ENCODE assay signal across 27 cellular contexts in the genomic region with DNA sequence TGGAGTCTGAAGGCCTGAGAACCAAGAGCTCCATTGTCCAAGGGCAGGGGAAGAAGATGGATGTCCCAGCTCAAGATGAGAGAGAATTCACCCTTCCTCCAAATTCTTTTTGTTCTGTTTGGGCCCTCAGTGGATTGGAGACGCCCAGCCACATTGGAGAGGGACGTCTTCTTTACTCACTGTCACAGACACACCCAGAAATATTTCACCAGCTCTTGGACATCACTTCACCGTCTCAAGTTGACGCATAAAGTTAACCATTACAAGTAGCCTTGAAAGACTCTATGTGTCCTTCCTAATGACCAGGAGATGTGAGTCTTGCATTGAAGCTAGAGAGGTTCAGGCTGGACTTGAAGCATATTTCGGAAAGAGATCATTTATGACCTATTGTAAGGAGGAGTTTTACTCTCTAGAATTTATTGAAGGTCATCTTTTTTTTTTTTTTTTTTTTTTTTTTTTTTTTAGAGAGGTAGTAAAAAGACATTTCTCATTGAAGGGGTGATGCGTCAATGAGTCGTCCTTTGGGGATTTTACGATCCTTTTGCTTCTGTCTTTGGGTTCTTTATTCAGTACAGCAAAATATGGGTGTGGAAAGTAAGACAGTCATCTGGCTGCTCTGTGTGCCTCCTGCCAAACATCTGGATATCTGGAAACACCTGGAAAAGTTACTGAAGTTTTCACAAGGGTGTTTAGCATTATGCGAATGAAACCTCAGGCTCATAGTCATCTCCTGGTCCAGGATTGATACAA.
A peak's percentile ranks its signal among the peaks of the same experiment; 100 is the strongest.
DNase-seq lines count a peak whose midpoint lies in the region; ATAC-seq and TF ChIP-seq lines count a peak whose summit lies in the region.
"Had no signal": no experiment of that assay in that cellular context is flagged by ENCODE, and none has a peak within 500 bp of the region (broad histone marks: within the 10 kb centered on the region; RNA-seq: fewer than 3 reads in every experiment).

No MANE protein-coding gene starts in this region.

- no peak overlapping the region for H3K4me3 ChIP-seq in endodermal cell (ENCODE audit: low read length)
- no peak overlapping the region for H3K4me3 ChIP-seq in gastrocnemius medialis
- H3K4me3 ChIP-seq: adrenal gland, BLaER1, GM23338, prostate gland, thyroid gland had no signal

- H3K9me3 ChIP-seq in endodermal cell (ENCODE audit: control insufficient read depth, low read length) (no peaks in the 10 kb centered on the region), gastrocnemius medialis (no peaks in the 10 kb centered on the region)
- H3K9me3 ChIP-seq: adrenal gland, BLaER1, prostate gland, thyroid gland had no signal

- ATAC-seq in gastrocnemius medialis, result no peak
- ATAC-seq in T-cell (replicated peaks in 1 of 4), result no peak
- ATAC-seq in omental fat pad (ENCODE audit: low FRiP score), result no peak
- ATAC-seq: activated CD4-positive, CD25-positive, alpha-beta regulatory T cell treated with anti-CD3 and anti-CD28 coated beads, Interleukin-2, amount 50 U/mL, for 24 hours; stimulated activated naive CD8-positive, alpha-beta T cell treated with anti-CD3 and anti-CD28 coated beads, Interleukin-15, Interleukin-2, amounts not matched to agents 100 U/mL and 50 U/mL, for 24 hours had no signal

- no peak for TF ChIP-seq POLR2A in gastrocnemius medialis (IDR thresholded peaks at IDR 0.05)

- H3K27me3 ChIP-seq in endodermal cell (ENCODE audit: control insufficient read depth, insufficient read depth, low read length, poor library complexity, severe bottlenecking) (no peaks in the 10 kb centered on the region), gastrocnemius medialis (no peaks in the 10 kb centered on the region)
- H3K27me3 ChIP-seq: adrenal gland, BLaER1, brain microvascular endothelial cell, thyroid gland had no signal

- CTCF ChIA-PET in T-cell (lab: Charles Lee), result interaction anchor here (0.6 to 1.4 kb wide), 2 partner anchors 25 to 573 kb away, joined by 3 read pairs; no protein-coding TSS in a partner anchor

- peak; percentile 50 for DNase-seq in EL
- DNase-seq in M059J (ENCODE audit: low read depth), result peak; percentile 44
- DNase-seq in endodermal cell, result no peak
- no peak for DNase-seq in gastrocnemius medialis
- no peak for DNase-seq in T-cell
- DNase-seq in NCI-H1417 (lab: John Stamatoyannopoulos, UW), result no peak
- no peak for DNase-seq in omental fat pad (ENCODE audit: low spot score)
- DNase-seq: activated CD4-positive, alpha-beta T cell treated with anti-CD3 and anti-CD28 coated beads, Interleukin-2, amount 50 U/mL, for 48 hours; activated CD8-positive, alpha-beta memory T cell treated with anti-CD3 and anti-CD28 coated beads, Interleukin-2, amount 50 U/mL, for 4 hours; activated naive CD4-positive, alpha-beta T cell treated with anti-CD3 and anti-CD28 coated beads for 36 hours; adrenal gland; brain microvascular endothelial cell; DMS79; NCI-H1105 treated with DMSO at 0.1 percent for 48 hours; NCI-H2081; NCI-H345; NCI-H748 treated with DMSO at 0.1 percent for 48 hours; RPMI8226; stimulated activated naive CD8-positive, alpha-beta T cell treated with anti-CD3 and anti-CD28 coated beads, Interleukin-15, Interleukin-2, amounts not matched to agents 100 U/mL and 50 U/mL, for 24 hours; thyroid gland had no signal

- H3K27me3 Mint-ChIP-seq in endodermal cell (ENCODE audit: insufficient read depth) (no peaks in the 10 kb centered on the region), T-cell (no peaks in the 10 kb centered on the region)
- H3K27me3 Mint-ChIP-seq: memory B cell had no signal

- peaks cover 6% of the 10 kb centered on the region for H3K36me3 Mint-ChIP-seq in endodermal cell (ENCODE audit: low read depth)
- H3K36me3 Mint-ChIP-seq in T-cell, result no peaks in the 10 kb centered on the region
- H3K36me3 Mint-ChIP-seq: memory B cell had no signal

- POLR2A ChIA-PET in T-cell (lab: Charles Lee), result no interaction called here

- H3K4me3 Mint-ChIP-seq in endodermal cell (no peak overlapping the region), T-cell (no peak overlapping the region)
- H3K4me3 Mint-ChIP-seq: activated naive CD4-positive, alpha-beta T cell treated with anti-CD3 and anti-CD28 coated beads for 36 hours; activated T-helper 1 cell treated with anti-CD3 and anti-CD28 coated beads, Interleukin-12 subunit alpha, Interleukin-12 subunit beta, Interleukin-2, Interleukin-4 antibody, amounts not matched to agents 30 ng/mL and 10 ng/mL and 1 ng/mL, durations not matched to agents 14 hours and 24 hours and 36 hours; GM23338; memory B cell; T-helper 1 cell treated with Interleukin-12 subunit alpha and Interleukin-12 subunit beta and Interleukin-4 antibody, amounts not matched to agents 30 μg/mL and 1 μg/mL, for 36 hours had no signal

- no peaks in the 10 kb centered on the region for H3K36me3 ChIP-seq in endodermal cell (ENCODE audit: control insufficient read depth, insufficient read depth, low read length)
- H3K36me3 ChIP-seq in gastrocnemius medialis, result no peaks in the 10 kb centered on the region
- H3K36me3 ChIP-seq: adrenal gland, brain microvascular endothelial cell, prostate gland, thyroid gland had no signal

- no peak overlapping the region for H3K27ac Mint-ChIP-seq in endodermal cell
- no peak overlapping the region for H3K27ac Mint-ChIP-seq in T-cell
- H3K27ac Mint-ChIP-seq: activated naive CD4-positive, alpha-beta T cell treated with anti-CD3 and anti-CD28 coated beads for 36 hours; activated T-helper 1 cell treated with anti-CD3 and anti-CD28 coated beads, Interleukin-12 subunit alpha, Interleukin-12 subunit beta, Interleukin-2, Interleukin-4 antibody, amounts not matched to agents 30 ng/mL and 10 ng/mL and 1 ng/mL, durations not matched to agents 14 hours and 24 hours and 36 hours; GM23338; memory B cell; T-helper 1 cell treated with Interleukin-12 subunit alpha and Interleukin-12 subunit beta and Interleukin-4 antibody, amounts not matched to agents 30 μg/mL and 1 μg/mL, for 36 hours had no signal

- TF ChIP-seq CTCF in endodermal cell (conservative IDR thresholded peaks at IDR 0.05) (no peak), gastrocnemius medialis (IDR thresholded peaks at IDR 0.05 in 4 of 5, conservative IDR thresholded peaks at IDR 0.05 in 1 of 5) (no peak), omental fat pad (IDR thresholded peaks at IDR 0.05) (no peak)

- H3K9ac ChIP-seq in endodermal cell (ENCODE audit: extremely low read depth, low read length, poor library complexity, severe bottlenecking), result no peak overlapping the region
- H3K9ac ChIP-seq: BLaER1 had no signal

- H3K4me1 ChIP-seq in endodermal cell (ENCODE audit: control insufficient read depth, insufficient read depth, low read length) (no peaks in the 10 kb centered on the region), gastrocnemius medialis (peaks cover 38 to 40% of the 10 kb centered on the region in 2 donors)
- H3K4me1 ChIP-seq: adrenal gland, thyroid gland had no signal

- H3K27ac ChIP-seq in endodermal cell (ENCODE audit: low read depth, low read length) (peak overlapping the region; percentile 80), gastrocnemius medialis (peak overlapping the region; percentile 73 to 97 (median 95))
- H3K27ac ChIP-seq: adrenal gland, BLaER1, brain microvascular endothelial cell, prostate gland, thyroid gland had no signal

- H3K4me1 Mint-ChIP-seq in endodermal cell (no peaks in the 10 kb centered on the region), T-cell (peaks cover 4 to 7% (median 5%) of the 10 kb centered on the region in 3 donors)

- H3K9me3 Mint-ChIP-seq in endodermal cell (no peaks in the 10 kb centered on the region), T-cell (no peaks in the 10 kb centered on the region)
- H3K9me3 Mint-ChIP-seq: activated naive CD4-positive, alpha-beta T cell treated with anti-CD3 and anti-CD28 coated beads for 36 hours; activated T-helper 1 cell treated with anti-CD3 and anti-CD28 coated beads, Interleukin-12 subunit alpha, Interleukin-12 subunit beta, Interleukin-2, Interleukin-4 antibody, amounts not matched to agents 30 ng/mL and 10 ng/mL and 1 ng/mL, durations not matched to agents 14 hours and 24 hours and 36 hours; GM23338; memory B cell; T-helper 1 cell treated with Interleukin-12 subunit alpha and Interleukin-12 subunit beta and Interleukin-4 antibody, amounts not matched to agents 30 μg/mL and 1 μg/mL, for 36 hours had no signal

- WGBS in endodermal cell (ENCODE audit: insufficient coverage in 1 of 2, insufficient read length in 1 of 2), 2 experiments, result 95 to 98% methylated on average over 8 to 9 of the region's 9 CpGs

- in situ Hi-C loops in gastrocnemius medialis (cut with MboI; ENCODE audit: low sequenced_read_pairs in 4 of 4), result no loop called here

- intact Hi-C loops in gastrocnemius medialis (cut with DNase I; ENCODE audit: low total_unique reads), result no loop called here

Comparison
In these comparisons a context has a peak if more than half of its experiments do, and no peak if none do; other contexts are left out.
1. DNase-seq: peak in EL (single experiment) and M059J (single experiment); none in endodermal cell (single experiment), gastrocnemius medialis (0 of 2), T-cell (0 of 34), NCI-H1417 (0 of 3) and omental fat pad (single experiment).